In genomic region chr4:145842224-145842887, GRCh38 we compare ENCODE assay signal across 20 cellular contexts.
DNase-seq lines count a peak whose midpoint lies in the region; ATAC-seq, FAIRE-seq and TF ChIP-seq lines count a peak whose summit lies in the region.
"Had no signal": no experiment of that assay in that cellular context is flagged by ENCODE, and none has a peak within 500 bp of the region (broad histone marks: within the 10 kb centered on the region; RNA-seq: fewer than 3 reads in every experiment).

No MANE protein-coding gene starts in this region.

- peak; percentile 64 for DNase-seq in EL
- no peak for DNase-seq in IMR-90
- no peak for DNase-seq in H1 (ENCODE audit: low read depth in 1 of 2, low spot score in 2 of 2)
- no peak for DNase-seq in NCI-H2029 treated with DMSO at 0.1 percent for 48 hours (lab: John Stamatoyannopoulos, UW)
- no peak for DNase-seq in neural progenitor cell (ENCODE audit: low spot score)
- DNase-seq in transverse colon, result no peak
- DNase-seq in hepatic stellate cell (ENCODE audit: low spot score), result no peak
- DNase-seq: activated T-cell treated with anti-CD3 and anti-CD28 coated beads, Interleukin-2, amount 50 U/mL, for 4 hours; GF-D8; heart right ventricle; kidney glomerular epithelial cell; mucosa of descending colon; NCI-H187; NCI-H510A treated with DMSO at 0.1 percent for 48 hours; ovary; stimulated activated naive CD8-positive, alpha-beta T cell treated with anti-CD3 and anti-CD28 coated beads, Interleukin-15, amount 100 ng/mL, for 72 hours had no signal

- peak overlapping the region; percentile 65 for H3K14ac ChIP-seq in IMR-90 (replicated peaks; ENCODE audit: low read depth, low read length)
- H3K14ac ChIP-seq in H1 (ENCODE audit: insufficient read length), result no peak overlapping the region

- H2AK9ac ChIP-seq in IMR-90 (replicated peaks; ENCODE audit: low read depth, low read length, poor library complexity), result no peak overlapping the region

- H3K27me3 Mint-ChIP-seq in neural progenitor cell (ENCODE audit: insufficient read depth, low read depth), result no peaks in the 10 kb centered on the region
- H3K27me3 Mint-ChIP-seq: stimulated activated naive CD8-positive, alpha-beta T cell treated with anti-CD3 and anti-CD28 coated beads, Interleukin-15, amount 100 ng/mL, for 72 hours had no signal

- no peak overlapping the region for H3K18ac ChIP-seq in IMR-90 (ENCODE audit: low read depth, low read length)
- peak overlapping the region; percentile 14; the same call in 1 of the 2 replicates for H3K18ac ChIP-seq in H1 (ENCODE audit: extremely low read depth, low read length)

- H3K4me2 ChIP-seq in IMR-90 (ENCODE audit: low read depth, low read length), result no peak overlapping the region
- H3K4me2 ChIP-seq in H1 (ENCODE audit: insufficient read depth in 1 of 2, low read depth in 2 of 2, low read length in 2 of 2), result no peak overlapping the region
- H3K4me2 ChIP-seq in neural progenitor cell, result no peak overlapping the region

- H2AK5ac ChIP-seq in IMR-90 (ENCODE audit: low read depth, low read length) (peak overlapping the region; percentile 87), H1 (ENCODE audit: low read depth, low read length) (peak overlapping the region; percentile 91)

- H3K79me1 ChIP-seq in IMR-90 (ENCODE audit: low read depth in 1 of 2, low read length in 2 of 2) (peaks cover 5 to 11% of the 10 kb centered on the region in 2 experiments; a peak in 1 of 4 replicates), H1 (ENCODE audit: low read depth, low read length) (no peaks in the 10 kb centered on the region)

- POLR2A ChIA-PET in IMR-90 (lab: Charles Lee; ENCODE audit: unreplicated experiment), result no interaction called here
- POLR2A ChIA-PET in H1 (lab: Charles Lee; ENCODE audit: partially characterized antibody), result interaction anchor here (0.9 to 1.5 kb wide), 3 partner anchors 11 to 15 kb away, joined by 3 to 4 read pairs (median 3); no protein-coding TSS in a partner anchor

- no peaks in the 10 kb centered on the region for H3F3A ChIP-seq in neural progenitor cell (ENCODE audit: low read depth)

- H4K91ac ChIP-seq in IMR-90 (ENCODE audit: insufficient read depth, low read depth, low read length) (peak overlapping the region; percentile 79), H1 (replicated peaks; ENCODE audit: insufficient read length, low read length) (peak overlapping the region; percentile 66)

- no peaks in the 10 kb centered on the region for H3K9me3 Mint-ChIP-seq in neural progenitor cell
- H3K9me3 Mint-ChIP-seq: activated T-cell treated with anti-CD3 and anti-CD28 coated beads, Interleukin-2, amount 50 U/mL, for 4 hours; stimulated activated naive CD8-positive, alpha-beta T cell treated with anti-CD3 and anti-CD28 coated beads, Interleukin-15, amount 100 ng/mL, for 72 hours had no signal

- H2AFZ ChIP-seq in IMR-90 (replicated peaks; ENCODE audit: low read length, poor library complexity), result no peak overlapping the region
- no peak overlapping the region for H2AFZ ChIP-seq in H1 (ENCODE audit: low read length)
- no peak overlapping the region for H2AFZ ChIP-seq in neural progenitor cell (replicated peaks)

- H3K79me2 ChIP-seq in H1 (ENCODE audit: control insufficient read depth in 1 of 2, insufficient read depth in 2 of 2, low read length in 2 of 2) (no peaks in the 10 kb centered on the region; a peak in 1 of 4 replicates), neural progenitor cell (ENCODE audit: low read depth) (no peaks in the 10 kb centered on the region)

- H2BK15ac ChIP-seq in IMR-90 (ENCODE audit: low read depth, low read length) (peak overlapping the region; percentile 59; the same call in 2 of the 3 replicates), H1 (ENCODE audit: low read length) (peak overlapping the region; percentile 37; the same call in 1 of the 2 replicates)

- H4K5ac ChIP-seq in IMR-90 (ENCODE audit: low read depth, low read length), result no peak overlapping the region; the same call in 1 of the 2 replicates
- no peak overlapping the region for H4K5ac ChIP-seq in H1 (ENCODE audit: insufficient read length, low read depth, low read length)

- H3K9me1 ChIP-seq in IMR-90 (ENCODE audit: insufficient read depth, low read length), result peaks cover 9% of the 10 kb centered on the region

- BruUV-seq in IMR-90 (replicated peaks; lab: Mats Ljungman, UMichigan), result no TSS peak

- WGBS in IMR-90 (ENCODE audit: extremely low coverage in 2 of 2, insufficient read length in 1 of 2), 2 experiments, result 100% methylated on average over 1 of the region's 11 CpGs; no CpG with 5 or more reads in 1 of the 2 experiments
- 83% methylated on average over 11 of the region's 11 CpGs; no CpG with 5 or more reads in 1 of the 2 experiments for WGBS in H1 (ENCODE audit: extremely low coverage in 1 of 2, insufficient coverage in 1 of 2, insufficient read length in 1 of 2, insufficient replicate concordance in 2 of 2, low coverage in 1 of 2, low lambda C conversion rate in 2 of 2, missing lambda C conversion rate in 1 of 2), 2 experiments
- 91 to 98% methylated on average over 7 to 11 of the region's 11 CpGs for WGBS in transverse colon (ENCODE audit: low coverage in 1 of 2), 2 donors

- peaks cover 3% of the 10 kb centered on the region for H3K4me1 ChIP-seq in IMR-90 (ENCODE audit: control insufficient read depth, insufficient read depth, low read length)
- peaks cover 0 to 15% (median 10%) of the 10 kb centered on the region in 4 experiments; a peak in 4 of 7 replicates for H3K4me1 ChIP-seq in H1 (replicated peaks in 1 of 4; ENCODE audit: control insufficient read depth in 3 of 4, insufficient read depth in 4 of 4, low read length in 3 of 4)
- H3K4me1 ChIP-seq in muscle layer of duodenum (ENCODE audit: control insufficient read depth in 1 of 2, insufficient read depth in 2 of 2, low read length in 2 of 2), result no peaks in the 10 kb centered on the region
- no peaks in the 10 kb centered on the region for H3K4me1 ChIP-seq in neural progenitor cell
- H3K4me1 ChIP-seq in transverse colon, result peaks cover 0 to 4% (median 0%) of the 10 kb centered on the region in 4 donors
- H3K4me1 ChIP-seq: vagina had no signal

- CTCF ChIA-PET in IMR-90 (lab: Yijun Ruan, JAX), result interaction anchor here (2.6 kb wide), 1 partner anchor 45 kb away, joined by 6 read pairs; no protein-coding TSS in a partner anchor
- CTCF ChIA-PET in H1 (lab: Charles Lee; ENCODE audit: partially characterized antibody), result interaction anchor here (0.6 to 1.5 kb wide), 5 partner anchors 9 to 35 kb away, joined by 3 read pairs; no protein-coding TSS in a partner anchor

- H2BK5ac ChIP-seq in IMR-90 (ENCODE audit: low read depth, low read length, poor library complexity, severe bottlenecking) (no peak overlapping the region), H1 (ENCODE audit: low read depth, low read length) (peak overlapping the region; percentile 74; the same call in 1 of the 2 replicates)

- H3K23me2 ChIP-seq in H1 (ENCODE audit: low read depth, low read length), result no peaks in the 10 kb centered on the region

- no peak for TF ChIP-seq CTCF in IMR-90 (conservative IDR thresholded peaks at IDR 0.05; ENCODE audit: low read depth, low read length)
- no peak for TF ChIP-seq CTCF in H1 (IDR thresholded peaks at IDR 0.05; ENCODE audit: control extremely low read depth in 1 of 3, insufficient read depth in 1 of 3, low read depth in 1 of 3, low read length in 3 of 3)
- TF ChIP-seq CTCF in neural progenitor cell (IDR thresholded peaks at IDR 0.05), result no peak
- no peak for TF ChIP-seq CTCF in transverse colon (IDR thresholded peaks at IDR 0.05)

- H4K20me1 ChIP-seq in IMR-90 (ENCODE audit: insufficient read depth, low read length) (no peaks in the 10 kb centered on the region), H1 (replicated peaks in 1 of 2; ENCODE audit: control insufficient read depth in 1 of 2, insufficient read depth in 2 of 2, low read length in 2 of 2) (no peaks in the 10 kb centered on the region), neural progenitor cell (ENCODE audit: low read depth) (no peaks in the 10 kb centered on the region)

- no peak overlapping the region for H3K56ac ChIP-seq in IMR-90 (ENCODE audit: extremely low read depth, insufficient read depth, low read length)
- no peak overlapping the region for H3K56ac ChIP-seq in H1 (replicated peaks; ENCODE audit: insufficient read length, low read depth, low read length)

- no peak overlapping the region for H3K9ac ChIP-seq in IMR-90 (ENCODE audit: low read depth, low read length)
- no peak overlapping the region for H3K9ac ChIP-seq in H1 (replicated peaks in 1 of 4; ENCODE audit: extremely low read depth in 1 of 4, low read depth in 3 of 4, low read length in 3 of 4)
- no peak overlapping the region for H3K9ac ChIP-seq in neural progenitor cell

- peak overlapping the region in 1 of 2 experiments; percentile 0; a peak in 1 of 4 replicates for H4K8ac ChIP-seq in IMR-90 (ENCODE audit: low read depth in 2 of 2, low read length in 2 of 2)
- no peak overlapping the region for H4K8ac ChIP-seq in H1 (ENCODE audit: extremely low read depth, insufficient read depth, low read length)

- intact Hi-C loops in IMR-90 (cut with micrococcal nuclease), result no loop called here
- intact Hi-C loops in transverse colon (cut with DNase I; ENCODE audit: low total_unique reads), result no loop called here

- TF ChIP-seq POLR2A in IMR-90 (IDR thresholded peaks at IDR 0.05; ENCODE audit: low read depth, low read length) (no peak), H1 (IDR thresholded peaks at IDR 0.05; ENCODE audit: control extremely low read depth in 1 of 2, low read depth in 2 of 2, low read length in 2 of 2) (no peak), transverse colon (IDR thresholded peaks at IDR 0.05) (no peak)

- H2BK12ac ChIP-seq in H1 (ENCODE audit: low read depth, low read length), result peak overlapping the region; percentile 96

- H2BK20ac ChIP-seq in IMR-90 (ENCODE audit: low read depth, low read length) (peak overlapping the region; percentile 36; the same call in 1 of the 2 replicates), H1 (ENCODE audit: low read length) (peak overlapping the region; percentile 98)

- dilution Hi-C loops in IMR-90 (cut with HindIII; ENCODE audit: low sequenced_read_pairs, unreplicated experiment), result no loop called here

- H3K36me3 ChIP-seq in IMR-90 (ENCODE audit: control insufficient read depth, insufficient read depth, low read length) (peaks cover 12% of the 10 kb centered on the region), H1 (ENCODE audit: control insufficient read depth in 2 of 4, insufficient read depth in 4 of 4, low read length in 3 of 4) (peaks cover 2 to 31% (median 11%) of the 10 kb centered on the region in 4 experiments; a peak in 6 of 8 replicates), muscle layer of duodenum (ENCODE audit: control insufficient read depth in 1 of 2, insufficient read depth in 2 of 2, low read length in 2 of 2) (peaks cover 11 to 13% of the 10 kb centered on the region in 2 donors), neural progenitor cell (no peaks in the 10 kb centered on the region), transverse colon (peaks cover 0 to 4% (median 0%) of the 10 kb centered on the region in 4 donors)
- H3K36me3 ChIP-seq: ovary, vagina had no signal

- H3K27me3 ChIP-seq in IMR-90 (ENCODE audit: control insufficient read depth, insufficient read depth, low read length), result no peaks in the 10 kb centered on the region
- no peaks in the 10 kb centered on the region for H3K27me3 ChIP-seq in H1 (replicated peaks in 1 of 4; ENCODE audit: control insufficient read depth in 3 of 4, extremely low read depth in 1 of 4, insufficient read depth in 3 of 4, low read length in 3 of 4)
- no peaks in the 10 kb centered on the region for H3K27me3 ChIP-seq in muscle layer of duodenum (ENCODE audit: low read depth, low read length)
- no peaks in the 10 kb centered on the region for H3K27me3 ChIP-seq in neural progenitor cell
- no peaks in the 10 kb centered on the region for H3K27me3 ChIP-seq in transverse colon
- H3K27me3 ChIP-seq: heart right ventricle, ovary, vagina had no signal

- H3K27ac ChIP-seq in IMR-90 (ENCODE audit: insufficient read depth, low read length), result no peak overlapping the region
- no peak overlapping the region for H3K27ac ChIP-seq in H1 (ENCODE audit: low read depth, low read length)
- peak overlapping the region; percentile 16 for H3K27ac ChIP-seq in muscle layer of duodenum (ENCODE audit: low read length)
- H3K27ac ChIP-seq in neural progenitor cell, result no peak overlapping the region
- no peak overlapping the region for H3K27ac ChIP-seq in transverse colon
- H3K27ac ChIP-seq: ovary, vagina had no signal

- in situ Hi-C loops in IMR-90 (cut with MboI; ENCODE audit: low sequenced_read_pairs), result no loop called here
- in situ Hi-C loops in transverse colon (cut with MboI; ENCODE audit: low pct_ligation_motif_present in 1 of 4, low pct_unique_long_range_greater_than_20kb in 1 of 4, low sequenced_read_pairs in 3 of 4), result no loop called here

- H3K9me3 ChIP-seq in IMR-90 (ENCODE audit: control insufficient read depth, insufficient read depth, low read length), result no peaks in the 10 kb centered on the region
- no peaks in the 10 kb centered on the region for H3K9me3 ChIP-seq in H1 (ENCODE audit: insufficient read depth in 2 of 2, low read depth in 1 of 2, low read length in 1 of 2)
- H3K9me3 ChIP-seq in muscle layer of duodenum (ENCODE audit: control insufficient read depth in 1 of 2, low read length in 2 of 2), result no peaks in the 10 kb centered on the region
- H3K9me3 ChIP-seq in neural progenitor cell (ENCODE audit: low read depth), result no peaks in the 10 kb centered on the region
- H3K9me3 ChIP-seq in transverse colon, result no peaks in the 10 kb centered on the region
- H3K9me3 ChIP-seq: heart right ventricle, mucosa of descending colon, ovary, vagina had no signal

- FAIRE-seq in H1 (lab: Jason Lieb, UNC), result peak; percentile 65
- FAIRE-seq: D721Med, TTC549 had no signal

- TF ChIP-seq EP300 in H1 (IDR thresholded peaks at IDR 0.05; ENCODE audit: borderline replicate concordance in 1 of 2, low read depth in 2 of 2, low read length in 2 of 2) (no peak), transverse colon (IDR thresholded peaks at IDR 0.05; ENCODE audit: low read depth) (no peak)

- no peak overlapping the region for H3K27ac Mint-ChIP-seq in neural progenitor cell

- TF ChIP-seq RAD21 in IMR-90 (IDR thresholded peaks at IDR 0.05; ENCODE audit: low read length), result no peak
- TF ChIP-seq RAD21 in H1 (IDR thresholded peaks at IDR 0.05 in 1 of 2, conservative IDR thresholded peaks at IDR 0.05 in 1 of 2; ENCODE audit: low read depth in 2 of 2, low read length in 2 of 2), result no peak

- peak overlapping the region; percentile 53 for H2BK120ac ChIP-seq in IMR-90 (ENCODE audit: low read depth, low read length)
- no peak overlapping the region for H2BK120ac ChIP-seq in H1 (replicated peaks; ENCODE audit: low read depth, low read length)

- peaks cover 12% of the 10 kb centered on the region for H3K4me1 Mint-ChIP-seq in neural progenitor cell

- peaks cover 57% of the 10 kb centered on the region for H3K36me3 Mint-ChIP-seq in neural progenitor cell

- H3K23ac ChIP-seq in IMR-90 (ENCODE audit: low read depth, low read length) (peak overlapping the region; percentile 61; the same call in 1 of the 2 replicates), H1 (ENCODE audit: insufficient read length) (no peak overlapping the region)

- H3K4ac ChIP-seq in IMR-90 (ENCODE audit: low read depth, low read length) (peak overlapping the region; percentile 71), H1 (replicated peaks; ENCODE audit: insufficient read length, low read depth, low read length) (no peak overlapping the region)

- H3K4me3 Mint-ChIP-seq in neural progenitor cell, result no peak overlapping the region
- H3K4me3 Mint-ChIP-seq: activated T-cell treated with anti-CD3 and anti-CD28 coated beads, Interleukin-2, amount 50 U/mL, for 4 hours; stimulated activated naive CD8-positive, alpha-beta T cell treated with anti-CD3 and anti-CD28 coated beads, Interleukin-15, amount 100 ng/mL, for 72 hours had no signal

- ATAC-seq in IMR-90 (ENCODE audit: low read depth), result no peak
- ATAC-seq: activated T-cell treated with anti-CD3 and anti-CD28 coated beads, Interleukin-2, amount 50 U/mL, for 4 hours; mucosa of descending colon; stimulated activated naive CD8-positive, alpha-beta T cell treated with anti-CD3 and anti-CD28 coated beads, Interleukin-15, amount 100 ng/mL, for 72 hours had no signal

- H3K4me3 ChIP-seq in IMR-90 (ENCODE audit: insufficient read depth, low read depth, low read length) (no peak overlapping the region), H1 (ENCODE audit: extremely low read depth in 1 of 4, insufficient read depth in 2 of 4, low read depth in 3 of 4, low read length in 4 of 4) (no peak overlapping the region), muscle layer of duodenum (ENCODE audit: low read depth in 1 of 2, low read length in 2 of 2) (no peak overlapping the region), neural progenitor cell (no peak overlapping the region), transverse colon (no peak overlapping the region)
- H3K4me3 ChIP-seq: heart right ventricle, mucosa of descending colon, ovary, vagina had no signal
